Comparison of ENCODE assay signal across 8 cellular contexts in the genomic region with DNA sequence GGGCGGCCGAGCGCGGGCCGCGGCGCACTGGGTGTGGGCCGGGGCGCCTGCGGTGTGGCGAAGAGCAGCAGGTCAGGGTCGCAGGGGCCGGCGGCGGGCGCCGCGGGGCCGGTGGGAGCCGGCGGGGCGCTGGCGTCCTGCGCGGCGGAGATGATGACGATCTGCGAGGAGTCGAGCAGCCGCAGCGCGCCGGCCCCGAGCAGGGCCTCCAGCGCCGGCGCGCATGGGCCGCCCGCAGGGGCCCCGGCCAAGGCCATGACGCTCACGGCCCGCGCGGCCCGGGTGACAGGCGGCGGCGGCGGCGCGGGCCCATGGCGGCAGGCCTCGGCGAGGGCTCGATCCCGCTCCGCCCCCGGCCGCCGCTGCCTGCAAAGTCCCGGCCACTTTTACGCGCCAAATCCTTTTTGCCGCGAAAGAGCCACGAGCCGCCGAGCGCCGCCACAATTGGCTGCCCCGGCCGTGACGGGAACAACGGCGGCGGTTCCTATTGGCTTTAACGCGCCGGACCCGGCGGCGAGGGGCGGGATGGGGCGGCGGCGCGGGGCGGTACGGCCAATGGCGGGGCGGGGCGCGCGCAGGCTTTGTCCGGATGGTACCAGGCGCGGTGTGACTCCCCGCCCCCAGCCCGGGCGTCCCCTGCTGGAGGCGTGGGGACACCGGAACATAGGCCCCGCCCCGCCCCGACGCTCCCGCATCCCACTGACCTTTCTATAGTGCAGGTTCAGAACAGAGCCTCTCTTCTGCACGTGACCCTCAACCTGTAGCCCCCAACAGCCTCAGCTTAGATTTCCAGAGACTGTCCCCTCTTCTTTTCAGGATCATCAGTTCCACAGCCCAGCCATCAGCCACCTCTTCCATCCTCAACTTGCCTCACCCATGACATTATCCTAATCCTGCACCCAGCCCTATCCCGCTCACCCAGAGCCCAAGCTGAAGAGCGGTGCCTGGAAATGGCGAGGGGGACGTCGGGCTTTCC. TPM values are rescaled to one million over a fixed set of nuclear protein-coding genes. Genes with fewer than 3 reads are reported as not detected.
DNase-seq lines count a peak whose midpoint lies in the region; ATAC-seq, FAIRE-seq and TF ChIP-seq lines count a peak whose summit lies in the region.

E2F1 (minus strand) TSS at position 378 of the 976 bp plus-strand sequence; CDS start at position 257, 121 bp downstream.

- H3K4me3 ChIP-seq in OCI-LY7 (ENCODE audit: low read depth, low read length, poor library complexity, severe bottlenecking) (peak within 1 kb of the TSS; percentile 90), endothelial cell of umbilical vein (replicated peaks in 1 of 3; ENCODE audit: insufficient read depth in 1 of 3, low read depth in 1 of 3, low read length in 3 of 3) (peak within 1 kb of the TSS; percentile 4 to 50 (median 11)), mononuclear cell (ENCODE audit: low read length) (peak within 1 kb of the TSS; percentile 32)

- no peaks in the 10 kb centered on the region for H3K9me1 ChIP-seq in endothelial cell of umbilical vein (replicated peaks; ENCODE audit: control insufficient read depth, extremely low read depth, insufficient read depth, low read length)

- TF ChIP-seq POLR2A in endothelial cell of umbilical vein (IDR thresholded peaks at IDR 0.05; ENCODE audit: low read depth, low read length) = no peak

- peaks cover 2% of the 10 kb centered on the region for H3K36me3 Mint-ChIP-seq in IgD-negative memory B cell

- H3K27ac Mint-ChIP-seq in IgD-negative memory B cell = peak within 1 kb of the TSS; percentile 88 to 94 (median 92)

- H3K27ac ChIP-seq in OCI-LY7 (ENCODE audit: low read depth, low read length, poor library complexity, severe bottlenecking) (peak within 1 kb of the TSS; percentile 94), endothelial cell of umbilical vein (ENCODE audit: insufficient read depth, low read depth, low read length) (peak within 1 kb of the TSS; percentile 15)

- H3K9me3 ChIP-seq in OCI-LY7 (ENCODE audit: low read length) (no peaks in the 10 kb centered on the region), endothelial cell of umbilical vein (replicated peaks; ENCODE audit: control insufficient read depth, insufficient read depth, low read length) (no peaks in the 10 kb centered on the region), mononuclear cell (ENCODE audit: low read depth, low read length) (no peaks in the 10 kb centered on the region)

- TF ChIP-seq CTCF in OCI-LY7 (conservative IDR thresholded peaks at IDR 0.05; ENCODE audit: low read length) (0 out of 2 replicates have a peak, but pooled peaks have one; percentile 50), endothelial cell of umbilical vein (IDR thresholded peaks at IDR 0.05; ENCODE audit: extremely low read depth in 1 of 2, insufficient read depth in 1 of 2, low read depth in 1 of 2, low read length in 2 of 2) (peak in 1 of 2 donors; percentile 30)

- H3K9ac ChIP-seq in endothelial cell of umbilical vein (replicated peaks; ENCODE audit: extremely low read depth, insufficient read depth, low read length) = peak within 1 kb of the TSS; percentile 68

- no peaks in the 10 kb centered on the region for H3K27me3 Mint-ChIP-seq in IgD-negative memory B cell

- BruUV-seq in OCI-LY7 (replicated peaks; lab: Mats Ljungman, UMichigan) = no TSS peak
- no TSS peak for BruUV-seq in endothelial cell of umbilical vein (replicated peaks; lab: Mats Ljungman, UMichigan)

- peak within 1 kb of the TSS; percentile 97 for H3K4me2 ChIP-seq in OCI-LY7 (ENCODE audit: low read length)
- H3K4me2 ChIP-seq in endothelial cell of umbilical vein (ENCODE audit: insufficient read depth, low read length) = peak within 1 kb of the TSS; percentile 70

- H3K4me1 ChIP-seq in OCI-LY7 (ENCODE audit: insufficient read depth, low read length, poor library complexity, severe bottlenecking) (peaks cover 71% of the 10 kb centered on the region), endothelial cell of umbilical vein (ENCODE audit: control insufficient read depth, extremely low read depth, insufficient read depth, low read length) (peaks cover 36% of the 10 kb centered on the region), mononuclear cell (ENCODE audit: insufficient read depth, low read length) (peaks cover 45% of the 10 kb centered on the region)

- dilution Hi-C loops in endothelial cell of umbilical vein (cut with MboI; ENCODE audit: extremely low pct_ligation_motif_present, low sequenced_read_pairs) = no loop called here

- FAIRE-seq in endothelial cell of umbilical vein (lab: Jason Lieb, UNC) = peak; percentile 92

- intact Hi-C loops in OCI-LY7 (cut with micrococcal nuclease; ENCODE audit: unreplicated experiment) = loop anchor here (1.0 to 10.0 kb wide), 5 partner anchors 45 to 1929 kb away; partner anchors contain the start of genes EIF2S2, SPAG4 and ZNF341
- intact Hi-C loops in endothelial cell of umbilical vein (cut with micrococcal nuclease) = loop anchor here (1.0 to 5.0 kb wide), 4 partner anchors 19 to 125 kb away; partner anchors contain the start of genes ACTL10, CHMP4B and ZNF341

- peak within 1 kb of the TSS; percentile 81 to 94 (median 92) for H3K4me3 Mint-ChIP-seq in IgD-negative memory B cell

- H3K27me3 ChIP-seq in endothelial cell of umbilical vein (ENCODE audit: control insufficient read depth in 2 of 2, insufficient read depth in 2 of 2, low read length in 2 of 2) (no peaks in the 10 kb centered on the region), mononuclear cell (ENCODE audit: insufficient read depth, low read length) (no peaks in the 10 kb centered on the region)

- peaks cover 9 to 20% (median 14%) of the 10 kb centered on the region in 3 donors for H3K4me1 Mint-ChIP-seq in IgD-negative memory B cell

- peaks cover 36% of the 10 kb centered on the region for H3K36me3 ChIP-seq in OCI-LY7 (ENCODE audit: insufficient read depth, low read length)
- no peaks in the 10 kb centered on the region for H3K36me3 ChIP-seq in endothelial cell of umbilical vein (ENCODE audit: control insufficient read depth in 2 of 2, extremely low read depth in 1 of 2, insufficient read depth in 2 of 2, low read length in 2 of 2)

- H2AFZ ChIP-seq in OCI-LY7 (ENCODE audit: low read length) = peak within 1 kb of the TSS; percentile 54; the same call in 1 of the 2 replicates
- peak within 1 kb of the TSS; percentile 89 for H2AFZ ChIP-seq in endothelial cell of umbilical vein (ENCODE audit: low read depth, low read length)

- H4K20me1 ChIP-seq in OCI-LY7 (ENCODE audit: insufficient read depth, low read length) (peaks cover 15% of the 10 kb centered on the region), endothelial cell of umbilical vein (replicated peaks; ENCODE audit: control insufficient read depth, extremely low read depth, insufficient read depth, low read length) (no peaks in the 10 kb centered on the region)

- POLR2A ChIA-PET in OCI-LY7 (lab: Charles Lee) = interaction anchor here (0.6 to 1.5 kb wide), 8 partner anchors 14 to 285 kb away, joined by 3 to 6 read pairs (median 3); partner anchors contain the start of genes CDK5RAP1 and PXMP4
- POLR2A ChIA-PET in endothelial cell of umbilical vein (lab: Charles Lee) = no interaction called here

- CTCF ChIA-PET in OCI-LY7 (lab: Charles Lee; ENCODE audit: unreplicated experiment) (interaction anchor here (0.7 to 1.0 kb wide), 2 partner anchors 242 to 556 kb away, joined by 3 to 9 read pairs; no protein-coding TSS in a partner anchor), endothelial cell of umbilical vein (lab: Charles Lee) (interaction anchor here (1.0 to 1.5 kb wide), 3 partner anchors 18 to 101 kb away, joined by 3 to 7 read pairs (median 4); no protein-coding TSS in a partner anchor)

- H3K9me2 ChIP-seq in OCI-LY7 (ENCODE audit: insufficient read depth, low read length) = no peaks in the 10 kb centered on the region

- no peaks in the 10 kb centered on the region for H3K9me3 Mint-ChIP-seq in IgD-negative memory B cell

- H3K79me2 ChIP-seq in OCI-LY7 (ENCODE audit: insufficient read depth, low read depth, low read length) (peaks cover 39% of the 10 kb centered on the region), endothelial cell of umbilical vein (ENCODE audit: control insufficient read depth, insufficient read depth, low read length) (peaks cover 26% of the 10 kb centered on the region)

- peak; percentile 85 for DNase-seq in DMS153 treated with DMSO at 0.1 percent for 48 hours (lab: John Stamatoyannopoulos, UW; ENCODE audit: unreplicated experiment)
- peak; percentile 97 for DNase-seq in OCI-LY7 (ENCODE audit: low spot score)
- DNase-seq in activated CD8-positive, alpha-beta memory T cell treated with anti-CD3 and anti-CD28 coated beads, Interleukin-2, amount 50 U/mL, for 48 hours = peak; percentile 98
- DNase-seq in endothelial cell of umbilical vein (ENCODE audit: low read depth, low spot score) = peak; percentile 95
- peak; percentile 94 to 97 for DNase-seq in stimulated activated CD8-positive, alpha-beta memory T cell treated with anti-CD3 and anti-CD28 coated beads, Interleukin-2, amount 100 ng/mL, for 48 hours (ENCODE audit: low read depth in 2 of 2)

- peak; percentile 76 for ATAC-seq in GM21576 (IDR thresholded peaks at IDR 0.05; ENCODE audit: unreplicated experiment)

TF ChIP-seq in endothelial cell of umbilical vein, 7 proteins besides CTCF, POLR2A, EP300 and RAD21 (continues in another document):
- TF ChIP-seq FOS (IDR thresholded peaks at IDR 0.05; ENCODE audit: borderline replicate concordance, insufficient read depth, low read length) = no peak
- no peak for TF ChIP-seq EZH2 (IDR thresholded peaks at IDR 0.05; ENCODE audit: borderline replicate concordance, low read depth, low read length, severe bottlenecking)
- TF ChIP-seq MYC (IDR thresholded peaks at IDR 0.05; ENCODE audit: low read depth, low read length) = no peak
- TF ChIP-seq POLR2AphosphoS5 (IDR thresholded peaks at IDR 0.05; ENCODE audit: insufficient read depth, low read depth, low read length) = peak; percentile 31
- TF ChIP-seq GATA2 (IDR thresholded peaks at IDR 0.05; ENCODE audit: insufficient read depth, insufficient read length, low read depth, low read length) = no peak
- TF ChIP-seq MAX (IDR thresholded peaks at IDR 0.05; ENCODE audit: insufficient read depth, insufficient read length) = no peak

RNA-seq across cellular contexts. Expression of gene E2F1, which starts in this region (rescaled TPM):
- polyA plus RNA-seq in IgD-negative memory B cell = 0.43 TPM
- total RNA-seq in OCI-LY7 (2014; rRNA removed; shearing (Covaris generic)) = 128 and 135 TPM in 2 replicates
- 148 and 168 TPM in 2 replicates for total RNA-seq in OCI-LY7 (2022)
- 27.0 and 29.6 TPM in 2 replicates for total RNA-seq in endothelial cell of umbilical vein
- 20.7 and 22.3 TPM in 2 replicates for polyA plus RNA-seq in endothelial cell of umbilical vein
- 15.9 and 17.8 TPM in 2 replicates for polyA plus RNA-seq in endothelial cell of umbilical vein (2011; cell fraction: cytosol; rRNA removed)
- 27.0 and 30.5 TPM in 2 replicates for polyA plus RNA-seq in endothelial cell of umbilical vein (2011; cell fraction: nucleus; rRNA removed)
- 12.3 and 15.7 TPM in 2 replicates for polyA plus RNA-seq in endothelial cell of umbilical vein (2012)
- 13.4 and 15.0 TPM in 2 replicates for polyA minus RNA-seq in endothelial cell of umbilical vein
- polyA minus RNA-seq in endothelial cell of umbilical vein (2011; cell fraction: cytosol; rRNA and poly(A)+ RNA removed) = 34.7 TPM
- 6.3 and 6.5 TPM in 2 replicates for polyA minus RNA-seq in endothelial cell of umbilical vein (2011; cell fraction: nucleus; rRNA and poly(A)+ RNA removed)
- 2.0 TPM for total RNA-seq in mononuclear cell

Comparison
In these comparisons a context has a peak if more than half of its experiments do, and no peak if none do; other contexts are left out.
1. Peak in every context shown above with its lines: DNase-seq, ATAC-seq, H3K4me3 ChIP-seq and H3K27ac ChIP-seq.
2. H3K4me3 ChIP-seq: peak in every context shown above with its lines; median percentile 90 in OCI-LY7; 32 in mononuclear cell; 11 in endothelial cell of umbilical vein.